In genomic region chr2:84486436-84487115, GRCh38 we compare ENCODE assay signal across 13 cellular contexts. TPM values are rescaled to one million over a fixed set of nuclear protein-coding genes. Genes with fewer than 3 reads are reported as not detected.
DNase-seq lines count a peak whose midpoint lies in the region; ATAC-seq and TF ChIP-seq lines count a peak whose summit lies in the region.
"Had no signal": no experiment of that assay in that cellular context is flagged by ENCODE, and none has a peak within 500 bp of the region (broad histone marks: within the 10 kb centered on the region; RNA-seq: fewer than 3 reads in every experiment).

No MANE protein-coding gene starts in this region.

- POLR2A ChIA-PET in GM10248 (lab: Yijun Ruan, JAX): no interaction called here

- H3K27ac ChIP-seq in prostate gland: peak overlapping the region; percentile 30 to 52

- 29% methylated on average over 2 of the region's 2 CpGs for WGBS in prostate gland

- intact Hi-C loops in prostate gland (cut with DNase I): no loop called here

- TF ChIP-seq POLR2A in prostate gland (IDR thresholded peaks at IDR 0.05): no peak

- H3K4me1 ChIP-seq in prostate gland (replicated peaks): no peaks in the 10 kb centered on the region

- CTCF ChIA-PET in GM10248 (lab: Yijun Ruan, JAX): no interaction called here

- H3K4me3 ChIP-seq in fibroblast of the aortic adventitia (ENCODE audit: low read depth, low read length) (no peak overlapping the region), prostate gland (no peak overlapping the region)

- H3K27me3 ChIP-seq in prostate gland (replicated peaks; ENCODE audit: insufficient read depth): no peaks in the 10 kb centered on the region

- DNase-seq in H4 (ENCODE audit: low spot score): peak; percentile 29
- DNase-seq in NCI-H510A (lab: John Stamatoyannopoulos, UW): peak; percentile 54
- DNase-seq in fibroblast of the aortic adventitia (ENCODE audit: low read depth): peak; percentile 94
- peak; percentile 81 for DNase-seq in prostate gland (ENCODE audit: low spot score)
- DNase-seq in GM10248 (ENCODE audit: extremely low spot score): no peak
- DNase-seq in retina: no peak
- DNase-seq: endodermal cell, left cardiac atrium, RPMI8226 had no signal

- no peak for TF ChIP-seq CTCF in fibroblast of the aortic adventitia (IDR thresholded peaks at IDR 0.05; ENCODE audit: insufficient read depth, low read length)
- no peak for TF ChIP-seq CTCF in prostate gland (IDR thresholded peaks at IDR 0.05)
- no peak for TF ChIP-seq CTCF in GM10248 (IDR thresholded peaks at IDR 0.05; ENCODE audit: control extremely low read depth, extremely low read depth, low read depth, missing control alignments)

- H3K36me3 ChIP-seq in prostate gland: no peaks in the 10 kb centered on the region

- ATAC-seq in GM19455 (IDR thresholded peaks at IDR 0.05; ENCODE audit: unreplicated experiment): no peak
- ATAC-seq in GM19035 (IDR thresholded peaks at IDR 0.05; ENCODE audit: unreplicated experiment): no peak
- ATAC-seq: stimulated activated effector memory CD8-positive, alpha-beta T cell treated with anti-CD3 and anti-CD28 coated beads, Interleukin-12 subunit alpha, Interleukin-12 subunit beta, amount 100 ng/mL, for 72 hours; WTC11 had no signal

- H3K9me3 ChIP-seq in prostate gland: no peaks in the 10 kb centered on the region

RNA-seq across cellular contexts. Expression of gene SUCLG1, which starts 27.5 kb away (rescaled TPM):
- 86.6 and 91.8 TPM in 2 replicates for total RNA-seq in H4 (2014; rRNA removed; shearing (Covaris generic))
- total RNA-seq in fibroblast of the aortic adventitia (ENCODE audit: low replicate concordance) (31.1 and 44.9 TPM in 2 replicates), prostate gland (10 to 100 TPM; 50.3 to 92.2 TPM)

RNA-seq across cellular contexts. Expression of gene DNAH6, which starts 29.7 kb away (rescaled TPM):
- 0.02 TPM in 1 of 2 replicates, not detected in the other for total RNA-seq in H4 (2014; rRNA removed; shearing (Covaris generic))
- under 0.01 and 0.49 TPM in 2 replicates for total RNA-seq in fibroblast of the aortic adventitia (ENCODE audit: low replicate concordance)
- 1 to 10 TPM; 1.1 to 4.9 TPM for total RNA-seq in prostate gland

Comparison
In these comparisons a context has a peak if more than half of its experiments do, and no peak if none do; other contexts are left out.
1. DNase-seq: peak in H4 (single experiment), NCI-H510A (single experiment), fibroblast of the aortic adventitia (single experiment) and prostate gland (single experiment); none in GM10248 (single experiment) and retina (single experiment).